35 cellular contexts compared by ENCODE assay signal in the genomic region with DNA sequence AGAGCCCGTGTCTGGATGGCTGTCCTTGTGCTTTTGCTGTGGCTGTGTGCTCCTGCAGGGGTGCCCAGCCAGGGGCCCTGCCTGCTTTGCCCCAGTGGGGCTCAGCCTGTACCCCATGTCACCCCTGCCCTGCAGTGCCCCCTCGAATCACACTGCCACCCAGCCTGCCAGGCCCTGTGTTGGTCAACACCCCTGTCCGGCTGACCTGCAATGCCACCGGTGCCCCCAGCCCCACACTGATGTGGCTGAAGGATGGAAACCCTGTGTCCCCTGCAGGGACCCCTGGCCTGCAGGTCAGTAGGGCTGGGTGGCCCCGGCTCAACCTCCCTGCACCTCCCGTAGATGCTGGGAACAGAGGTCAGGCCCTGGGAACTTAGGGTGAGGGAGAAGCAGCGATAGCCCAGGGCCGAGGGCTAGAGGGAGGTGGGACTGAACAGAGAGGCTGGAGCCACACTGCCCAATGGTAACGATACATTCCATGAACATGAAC.
"Had no signal": no experiment of that assay in that cellular context is flagged by ENCODE, and none has a peak within 500 bp of the region (broad histone marks: within the 10 kb centered on the region; RNA-seq: fewer than 3 reads in every experiment).

No MANE protein-coding gene starts in this region.

- H3K36me3 Mint-ChIP-seq: activated CD4-positive, alpha-beta memory T cell treated with anti-CD3 and anti-CD28 coated beads for 36 hours; activated naive CD4-positive, alpha-beta T cell treated with anti-CD3 and anti-CD28 coated beads, Interleukin-2, amount 50 U/mL, for 72 hours; activated naive CD8-positive, alpha-beta T cell treated with anti-CD3 and anti-CD28 coated beads for 36 hours had no signal

- H3K27ac ChIP-seq: adrenal gland, body of pancreas, brain microvascular endothelial cell, breast epithelium, VCaP had no signal

- H3K9me3 Mint-ChIP-seq: activated B cell treated with CpG ODN at 0.5 μM for 24 hours; activated CD4-positive, alpha-beta T cell treated with anti-CD3 and anti-CD28 coated beads, Interleukin-2, amount 10 ng/mL, durations not matched to agents 24 days and 14 days; activated CD8-positive, alpha-beta T cell treated with anti-CD3 and anti-CD28 coated beads for 36 hours; activated naive CD4-positive, alpha-beta T cell treated with anti-CD3 and anti-CD28 coated beads for 36 hours; activated naive CD4-positive, alpha-beta T cell treated with anti-CD3 and anti-CD28 coated beads, Interleukin-2, amount 50 U/mL, for 72 hours; activated naive CD8-positive, alpha-beta T cell treated with anti-CD3 and anti-CD28 coated beads for 36 hours; activated T-cell treated with anti-CD3 and anti-CD28 coated beads, Interleukin-2, amount 50 U/mL, for 4 hours; activated T-helper 1 cell treated with anti-CD3 and anti-CD28 coated beads, Interleukin-12 subunit alpha, Interleukin-12 subunit beta, Interleukin-2, Interleukin-4 antibody, amounts not matched to agents 30 ng/mL and 10 ng/mL and 1 ng/mL, durations not matched to agents 14 hours and 24 hours and 36 hours; activated T-helper 17 cell treated with anti-CD3 and anti-CD28 coated beads, Interleukin-2, amount 50 U/mL, for 72 hours; T-helper 1 cell treated with Interleukin-12 subunit alpha and Interleukin-12 subunit beta and Interleukin-4 antibody, amounts not matched to agents 30 μg/mL and 1 μg/mL, for 36 hours had no signal

- DNase-seq: activated B cell treated with CpG ODN at 0.5 μM for 24 hours; activated CD4-positive, alpha-beta memory T cell treated with anti-CD3 and anti-CD28 coated beads for 36 hours; activated CD4-positive, alpha-beta T cell treated with anti-CD3 and anti-CD28 coated beads for 4 hours; activated CD4-positive, alpha-beta T cell treated with anti-CD3 and anti-CD28 coated beads, Interleukin-2, amount 10 ng/mL, durations not matched to agents 24 days and 14 days; activated CD4-positive, alpha-beta T cell treated with anti-CD3 and anti-CD28 coated beads, Interleukin-2, amount 50 U/mL, for 1 hour; activated CD4-positive, alpha-beta T cell treated with anti-CD3 and anti-CD28 coated beads, Interleukin-2, amount 50 U/mL, for 4 hours; activated CD4-positive, CD25-positive, alpha-beta regulatory T cell treated with anti-CD3 and anti-CD28 coated beads, Interleukin-2, amount 50 U/mL, for 72 hours; activated CD8-positive, alpha-beta memory T cell treated with anti-CD3 and anti-CD28 coated beads, Interleukin-2, amount 50 U/mL, for 4 hours; activated CD8-positive, alpha-beta T cell treated with anti-CD3 and anti-CD28 coated beads for 36 hours; activated effector memory CD4-positive, alpha-beta T cell treated with anti-CD3 and anti-CD28 coated beads, Interleukin-2, amount 50 U/mL, for 16 hours; activated gamma-delta T cell treated with Interleukin-2 at 50 U/mL for 16 hours; activated naive CD4-positive, alpha-beta T cell; activated naive CD4-positive, alpha-beta T cell treated with anti-CD3 and anti-CD28 coated beads for 36 hours; activated naive CD4-positive, alpha-beta T cell treated with anti-CD3 and anti-CD28 coated beads, Interleukin-2, amount 50 U/mL, for 16 hours; activated naive CD8-positive, alpha-beta T cell treated with anti-CD3 and anti-CD28 coated beads for 36 hours; activated T-cell treated with anti-CD3 and anti-CD28 coated beads for 4 hours; activated T-cell treated with anti-CD3 and anti-CD28 coated beads, Interleukin-2, amount 50 U/mL, for 1 hour; activated T-cell treated with anti-CD3 and anti-CD28 coated beads, Interleukin-2, amount 50 U/mL, for 4 hours; activated T-cell treated with anti-CD3 and anti-CD28 coated beads, Interleukin-2, amount 50 U/mL, for 72 hours; adrenal gland; amniotic stem cell; aorta; body of pancreas; brain microvascular endothelial cell; central memory CD4-positive, alpha-beta T cell; T-helper 1 cell; T-helper 2 cell; T-helper 9 cell had no signal

- H3K27me3 ChIP-seq: adrenal gland, body of pancreas, brain microvascular endothelial cell, breast epithelium had no signal

- H3K4me1 Mint-ChIP-seq: activated CD4-positive, alpha-beta T cell treated with anti-CD3 and anti-CD28 coated beads, Interleukin-2, amount 10 ng/mL, durations not matched to agents 24 days and 14 days; activated naive CD8-positive, alpha-beta T cell treated with anti-CD3 and anti-CD28 coated beads for 36 hours; activated T-helper 17 cell treated with anti-CD3 and anti-CD28 coated beads, Interleukin-2, amount 50 U/mL, for 72 hours had no signal

- H3K27ac Mint-ChIP-seq: activated B cell treated with CpG ODN at 0.5 μM for 24 hours; activated CD4-positive, alpha-beta memory T cell treated with anti-CD3 and anti-CD28 coated beads for 36 hours; activated CD4-positive, alpha-beta T cell treated with anti-CD3 and anti-CD28 coated beads, Interleukin-2, amount 10 ng/mL, durations not matched to agents 24 days and 14 days; activated CD8-positive, alpha-beta T cell treated with anti-CD3 and anti-CD28 coated beads for 36 hours; activated naive CD4-positive, alpha-beta T cell treated with anti-CD3 and anti-CD28 coated beads for 36 hours; activated naive CD4-positive, alpha-beta T cell treated with anti-CD3 and anti-CD28 coated beads, Interleukin-2, amount 50 U/mL, for 72 hours; activated naive CD8-positive, alpha-beta T cell treated with anti-CD3 and anti-CD28 coated beads for 36 hours; activated T-cell treated with anti-CD3 and anti-CD28 coated beads, Interleukin-2, amount 50 U/mL, for 72 hours; activated T-helper 1 cell treated with anti-CD3 and anti-CD28 coated beads, Interleukin-12 subunit alpha, Interleukin-12 subunit beta, Interleukin-2, Interleukin-4 antibody, amounts not matched to agents 30 ng/mL and 10 ng/mL and 1 ng/mL, durations not matched to agents 14 hours and 24 hours and 36 hours; activated T-helper 17 cell treated with anti-CD3 and anti-CD28 coated beads, Interleukin-2, amount 50 U/mL, for 72 hours; T-helper 1 cell treated with Interleukin-12 subunit alpha and Interleukin-12 subunit beta and Interleukin-4 antibody, amounts not matched to agents 30 μg/mL and 1 μg/mL, for 36 hours; T-helper 2 cell treated with Interferon-gamma antibody and Interleukin-4, amounts not matched to agents 5 μg/mL and 100 μg/mL, for 36 hours had no signal

- ATAC-seq: activated CD8-positive, alpha-beta T cell treated with anti-CD3 and anti-CD28 coated beads for 36 hours; activated naive CD4-positive, alpha-beta T cell treated with anti-CD3 and anti-CD28 coated beads, Interleukin-2, amount 50 U/mL, for 72 hours; activated T-cell treated with anti-CD3 and anti-CD28 coated beads, Interleukin-2, amount 50 U/mL, for 4 hours; activated T-cell treated with anti-CD3 and anti-CD28 coated beads, Interleukin-2, amount 50 U/mL, for 72 hours; activated T-helper 17 cell treated with anti-CD3 and anti-CD28 coated beads, Interleukin-2, amount 50 U/mL, for 72 hours; body of pancreas had no signal

- H3K27me3 Mint-ChIP-seq: activated CD4-positive, alpha-beta T cell treated with anti-CD3 and anti-CD28 coated beads, Interleukin-2, amount 10 ng/mL, durations not matched to agents 24 days and 14 days had no signal

- H3K4me3 Mint-ChIP-seq: activated B cell treated with CpG ODN at 0.5 μM for 24 hours; activated CD4-positive, alpha-beta memory T cell treated with anti-CD3 and anti-CD28 coated beads for 36 hours; activated CD4-positive, alpha-beta T cell treated with anti-CD3 and anti-CD28 coated beads, Interleukin-2, amount 10 ng/mL, durations not matched to agents 24 days and 14 days; activated CD8-positive, alpha-beta T cell treated with anti-CD3 and anti-CD28 coated beads for 36 hours; activated naive CD4-positive, alpha-beta T cell treated with anti-CD3 and anti-CD28 coated beads for 36 hours; activated naive CD8-positive, alpha-beta T cell treated with anti-CD3 and anti-CD28 coated beads for 36 hours; activated T-cell treated with anti-CD3 and anti-CD28 coated beads, Interleukin-2, amount 50 U/mL, for 4 hours; activated T-cell treated with anti-CD3 and anti-CD28 coated beads, Interleukin-2, amount 50 U/mL, for 72 hours; activated T-helper 1 cell treated with anti-CD3 and anti-CD28 coated beads, Interleukin-12 subunit alpha, Interleukin-12 subunit beta, Interleukin-2, Interleukin-4 antibody, amounts not matched to agents 30 ng/mL and 10 ng/mL and 1 ng/mL, durations not matched to agents 14 hours and 24 hours and 36 hours; activated T-helper 17 cell treated with anti-CD3 and anti-CD28 coated beads, Interleukin-2, amount 50 U/mL, for 72 hours; T-helper 1 cell treated with Interleukin-12 subunit alpha and Interleukin-12 subunit beta and Interleukin-4 antibody, amounts not matched to agents 30 μg/mL and 1 μg/mL, for 36 hours; T-helper 2 cell treated with Interferon-gamma antibody and Interleukin-4, amounts not matched to agents 5 μg/mL and 100 μg/mL, for 36 hours had no signal

- H3K9me3 ChIP-seq: adrenal gland, body of pancreas, breast epithelium had no signal

- H3K4me3 ChIP-seq: adrenal gland, body of pancreas, breast epithelium had no signal

- H3K36me3 ChIP-seq: adrenal gland, brain microvascular endothelial cell, breast epithelium had no signal

- H3K4me1 ChIP-seq: adrenal gland, body of pancreas, breast epithelium had no signal
